27 cellular contexts compared by ENCODE assay signal in the genomic region with DNA sequence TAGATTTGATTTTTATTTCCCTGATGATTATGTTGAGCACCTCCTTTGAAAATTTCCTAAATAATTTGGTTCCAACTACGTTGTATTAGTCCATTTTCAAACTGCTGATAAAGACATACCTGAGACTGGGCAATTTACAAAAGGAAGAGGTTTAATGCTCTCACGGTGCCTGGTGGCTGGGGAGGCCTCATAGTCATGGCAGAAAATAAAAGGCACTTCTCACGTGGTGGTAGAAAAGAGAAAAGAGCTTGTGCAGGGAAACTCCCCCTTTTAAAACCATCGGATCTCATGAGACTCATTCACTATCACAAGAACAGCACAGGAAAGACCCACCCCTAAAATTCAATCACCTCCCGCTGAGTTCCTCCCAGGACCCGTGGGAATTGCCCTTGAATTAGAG.
"Had no signal": no experiment of that assay in that cellular context is flagged by ENCODE, and none has a peak within 500 bp of the region (broad histone marks: within the 10 kb centered on the region; RNA-seq: fewer than 3 reads in every experiment).

No MANE protein-coding gene starts in this region.

- H3K9me3 ChIP-seq: breast epithelium, mucosa of descending colon, suprapubic skin, tibial artery, upper lobe of right lung had no signal

- H3K36me3 Mint-ChIP-seq: activated CD4-positive, alpha-beta memory T cell treated with anti-CD3 and anti-CD28 coated beads for 36 hours; activated naive CD4-positive, alpha-beta T cell treated with anti-CD3 and anti-CD28 coated beads, Interleukin-2, amount 50 U/mL, for 24 hours; natural killer cell treated with Interleukin-12 subunit alpha and Interleukin-12 subunit beta and Interleukin-15 and Interleukin-18, amount 100 ng/mL, for 72 hours; stimulated activated naive B cell treated with anti-CD40 and anti-IgM and Interleukin-4, amounts not matched to agents 10 μg/mL and 1 μg/mL and 100 μg/mL, for 72 hours had no signal

- H3K9me3 Mint-ChIP-seq: activated CD4-positive, alpha-beta T cell treated with anti-CD3 and anti-CD28 coated beads, Interleukin-2, amount 10 ng/mL, durations not matched to agents 24 days and 14 days had no signal

- H3K4me1 Mint-ChIP-seq: activated CD4-positive, alpha-beta T cell treated with anti-CD3 and anti-CD28 coated beads, Interleukin-2, amount 10 ng/mL, durations not matched to agents 24 days and 14 days; activated naive CD4-positive, alpha-beta T cell treated with anti-CD3 and anti-CD28 coated beads, Interleukin-2, amount 50 U/mL, for 24 hours; activated naive CD8-positive, alpha-beta T cell treated with anti-CD3 and anti-CD28 coated beads, Interleukin-2, amount 50 U/mL, for 24 hours; activated T-helper 17 cell treated with anti-CD3 and anti-CD28 coated beads, Interleukin-2, amount 50 U/mL, for 72 hours; stimulated activated naive B cell treated with anti-CD40 and anti-IgM and Interleukin-4, amounts not matched to agents 10 μg/mL and 1 μg/mL and 100 μg/mL, for 72 hours had no signal

- H3K4me3 ChIP-seq: breast epithelium, mucosa of descending colon, suprapubic skin, tibial artery, upper lobe of right lung had no signal

- H3K4me3 Mint-ChIP-seq: activated CD4-positive, alpha-beta memory T cell treated with anti-CD3 and anti-CD28 coated beads for 36 hours; activated CD4-positive, alpha-beta T cell treated with anti-CD3 and anti-CD28 coated beads, Interleukin-2, amount 10 ng/mL, durations not matched to agents 24 days and 14 days; activated naive CD4-positive, alpha-beta T cell treated with anti-CD3 and anti-CD28 coated beads, Interleukin-2, amount 50 U/mL, for 24 hours; activated naive CD8-positive, alpha-beta T cell treated with anti-CD3 and anti-CD28 coated beads, Interleukin-2, amount 50 U/mL, for 24 hours; activated T-cell treated with anti-CD3 and anti-CD28 coated beads, Interleukin-2, amount 50 U/mL, for 4 hours; activated T-helper 17 cell treated with anti-CD3 and anti-CD28 coated beads, Interleukin-2, amount 50 U/mL, for 72 hours; natural killer cell treated with Interleukin-12 subunit alpha and Interleukin-12 subunit beta and Interleukin-15 and Interleukin-18, amount 100 ng/mL, for 72 hours; stimulated activated naive B cell treated with anti-CD40 and anti-IgM and Interleukin-4, amounts not matched to agents 10 μg/mL and 1 μg/mL and 100 μg/mL, for 72 hours had no signal

- H3K27me3 ChIP-seq: breast epithelium, suprapubic skin, tibial artery, upper lobe of right lung had no signal

- H3K36me3 ChIP-seq: breast epithelium, suprapubic skin, tibial artery, upper lobe of right lung, WERI-Rb-1 had no signal

- H3K27ac ChIP-seq: breast epithelium, suprapubic skin, tibial artery, upper lobe of right lung, WERI-Rb-1 had no signal

- DNase-seq: activated CD4-positive, alpha-beta memory T cell treated with anti-CD3 and anti-CD28 coated beads for 36 hours; activated CD4-positive, alpha-beta T cell treated with anti-CD3 and anti-CD28 coated beads, Interleukin-2, amount 10 ng/mL, durations not matched to agents 24 days and 14 days; activated gamma-delta T cell treated with Interleukin-2 at 50 U/mL for 16 hours; activated naive CD8-positive, alpha-beta T cell treated with anti-CD3 and anti-CD28 coated beads, Interleukin-2, amount 50 U/mL, for 24 hours; activated T-cell treated with anti-CD3 and anti-CD28 coated beads, Interleukin-2, amount 50 U/mL, for 4 hours; amygdala; central memory CD4-positive, alpha-beta T cell; foreskin fibroblast; head of caudate nucleus; hippocampal formation; left cardiac atrium; left ventricle myocardium superior; mucosa of descending colon; right cardiac atrium; stimulated activated CD4-positive, alpha-beta T cell treated with anti-CD3 and anti-CD28 coated beads, Interleukin-15, amount 100 ng/mL, for 24 hours; stimulated activated CD4-positive, alpha-beta T cell treated with anti-CD3 and anti-CD28 coated beads, Interleukin-2, amount 100 ng/mL, for 24 hours; stimulated activated naive B cell treated with anti-CD40 and anti-IgM and Interleukin-4, amounts not matched to agents 10 μg/mL and 1 μg/mL and 100 μg/mL, for 72 hours; tibial artery; upper lobe of right lung; WERI-Rb-1 had no signal

- H3K27me3 Mint-ChIP-seq: activated CD4-positive, alpha-beta memory T cell treated with anti-CD3 and anti-CD28 coated beads for 36 hours; activated CD4-positive, alpha-beta T cell treated with anti-CD3 and anti-CD28 coated beads, Interleukin-2, amount 10 ng/mL, durations not matched to agents 24 days and 14 days; activated naive CD4-positive, alpha-beta T cell treated with anti-CD3 and anti-CD28 coated beads, Interleukin-2, amount 50 U/mL, for 24 hours; activated naive CD8-positive, alpha-beta T cell treated with anti-CD3 and anti-CD28 coated beads, Interleukin-2, amount 50 U/mL, for 24 hours; activated T-helper 17 cell treated with anti-CD3 and anti-CD28 coated beads, Interleukin-2, amount 50 U/mL, for 72 hours; natural killer cell treated with Interleukin-12 subunit alpha and Interleukin-12 subunit beta and Interleukin-15 and Interleukin-18, amount 100 ng/mL, for 72 hours; stimulated activated naive B cell treated with anti-CD40 and anti-IgM and Interleukin-4, amounts not matched to agents 10 μg/mL and 1 μg/mL and 100 μg/mL, for 72 hours had no signal

- H3K27ac Mint-ChIP-seq: activated CD4-positive, alpha-beta memory T cell treated with anti-CD3 and anti-CD28 coated beads for 36 hours; activated CD4-positive, alpha-beta T cell treated with anti-CD3 and anti-CD28 coated beads, Interleukin-2, amount 10 ng/mL, durations not matched to agents 24 days and 14 days; activated naive CD4-positive, alpha-beta T cell treated with anti-CD3 and anti-CD28 coated beads, Interleukin-2, amount 50 U/mL, for 24 hours; activated naive CD8-positive, alpha-beta T cell treated with anti-CD3 and anti-CD28 coated beads, Interleukin-2, amount 50 U/mL, for 24 hours; activated T-helper 17 cell treated with anti-CD3 and anti-CD28 coated beads, Interleukin-2, amount 50 U/mL, for 72 hours; natural killer cell treated with Interleukin-12 subunit alpha and Interleukin-12 subunit beta and Interleukin-15 and Interleukin-18, amount 100 ng/mL, for 72 hours; stimulated activated naive B cell treated with anti-CD40 and anti-IgM and Interleukin-4, amounts not matched to agents 10 μg/mL and 1 μg/mL and 100 μg/mL, for 72 hours had no signal

- ATAC-seq: activated CD4-positive, CD25-positive, alpha-beta regulatory T cell treated with anti-CD3 and anti-CD28 coated beads, Interleukin-2, amount 50 U/mL, for 24 hours; activated naive CD8-positive, alpha-beta T cell treated with anti-CD3 and anti-CD28 coated beads, Interleukin-2, amount 50 U/mL, for 24 hours; activated T-cell treated with anti-CD3 and anti-CD28 coated beads, Interleukin-2, amount 50 U/mL, for 4 hours; activated T-helper 17 cell treated with anti-CD3 and anti-CD28 coated beads, Interleukin-2, amount 50 U/mL, for 72 hours; esophagus mucosa; left cardiac atrium; left ventricle myocardium superior; mucosa of descending colon; natural killer cell treated with Interleukin-12 subunit alpha and Interleukin-12 subunit beta and Interleukin-15 and Interleukin-18, amount 100 ng/mL, for 72 hours; right cardiac atrium; stimulated activated naive B cell treated with anti-CD40 and anti-IgM and Interleukin-4, amounts not matched to agents 10 μg/mL and 1 μg/mL and 100 μg/mL, for 72 hours; upper lobe of right lung had no signal

- H3K4me1 ChIP-seq: breast epithelium, suprapubic skin, tibial artery, upper lobe of right lung had no signal
